Comparison of ENCODE assay signal across 17 cellular contexts in genomic region chr15:73586006-73586654, GRCh38. TPM values are rescaled to one million over a fixed set of nuclear protein-coding genes. Genes with fewer than 3 reads are reported as not detected.
A peak's percentile ranks its signal among the peaks of the same experiment; 100 is the strongest.
DNase-seq lines count a peak whose midpoint lies in the region; TF ChIP-seq lines count a peak whose summit lies in the region.
"Had no signal": no experiment of that assay in that cellular context is flagged by ENCODE, and none has a peak within 500 bp of the region (broad histone marks: within the 10 kb centered on the region; RNA-seq: fewer than 3 reads in every experiment).

No MANE protein-coding gene starts in this region.

- intact Hi-C loops in activated CD4-positive, alpha-beta memory T cell treated with anti-CD3 and anti-CD28 coated beads for 36 hours (cut with micrococcal nuclease), result no loop called here

- peaks cover 54% of the 10 kb centered on the region for H3K4me1 Mint-ChIP-seq in activated CD4-positive, alpha-beta memory T cell treated with anti-CD3 and anti-CD28 coated beads, Interleukin-2, amount 10 ng/mL, durations not matched to agents 7 days and 5 days
- H3K4me1 Mint-ChIP-seq in activated CD4-positive, alpha-beta memory T cell treated with anti-CD3 and anti-CD28 coated beads for 36 hours (ENCODE audit: low read depth), result peaks cover 15% of the 10 kb centered on the region
- H3K4me1 Mint-ChIP-seq in brain (no peaks in the 10 kb centered on the region), osteocyte (ENCODE audit: unreplicated experiment) (peaks cover 14% of the 10 kb centered on the region)

- H3K27me3 Mint-ChIP-seq in activated CD4-positive, alpha-beta memory T cell treated with anti-CD3 and anti-CD28 coated beads, Interleukin-2, amount 10 ng/mL, durations not matched to agents 7 days and 5 days, result no peaks in the 10 kb centered on the region
- no peaks in the 10 kb centered on the region for H3K27me3 Mint-ChIP-seq in activated CD4-positive, alpha-beta memory T cell treated with anti-CD3 and anti-CD28 coated beads for 36 hours
- H3K27me3 Mint-ChIP-seq in brain, result no peaks in the 10 kb centered on the region
- no peaks in the 10 kb centered on the region for H3K27me3 Mint-ChIP-seq in osteocyte (ENCODE audit: unreplicated experiment)

- peak overlapping the region; percentile 64; the same call in 1 of the 2 replicates for H3K27ac ChIP-seq in SK-N-MC

- H3K9me3 ChIP-seq in SK-N-MC (ENCODE audit: low read depth, low read length), result no peaks in the 10 kb centered on the region
- H3K9me3 ChIP-seq: HAP-1, Peyer's patch had no signal

- H3K4me3 Mint-ChIP-seq in activated CD4-positive, alpha-beta memory T cell treated with anti-CD3 and anti-CD28 coated beads, Interleukin-2, amount 10 ng/mL, durations not matched to agents 7 days and 5 days, result no peak overlapping the region
- H3K4me3 Mint-ChIP-seq in activated CD4-positive, alpha-beta memory T cell treated with anti-CD3 and anti-CD28 coated beads for 36 hours, result no peak overlapping the region
- no peak overlapping the region for H3K4me3 Mint-ChIP-seq in brain
- H3K4me3 Mint-ChIP-seq in osteocyte (ENCODE audit: unreplicated experiment), result no peak overlapping the region

- CTCF ChIA-PET in activated CD4-positive, alpha-beta memory T cell treated with anti-CD3 and anti-CD28 coated beads, Interleukin-2, amount 10 ng/mL, durations not matched to agents 7 days and 5 days (lab: Charles Lee), result interaction anchor here (0.8 to 1.7 kb wide), 4 partner anchors 21 to 118 kb away, joined by 4 read pairs; no protein-coding TSS in a partner anchor
- CTCF ChIA-PET in activated CD4-positive, alpha-beta memory T cell treated with anti-CD3 and anti-CD28 coated beads for 36 hours (lab: Charles Lee), result interaction anchor here (0.8 to 2.4 kb wide), 2 partner anchors 26 to 50 kb away, joined by 4 to 10 read pairs; no protein-coding TSS in a partner anchor

- POLR2A ChIA-PET in activated CD4-positive, alpha-beta memory T cell treated with anti-CD3 and anti-CD28 coated beads, Interleukin-2, amount 10 ng/mL, durations not matched to agents 7 days and 5 days (lab: Charles Lee), result interaction anchor here (0.7 to 1.1 kb wide), 2 partner anchors 17 to 48 kb away, joined by 3 read pairs; no protein-coding TSS in a partner anchor
- POLR2A ChIA-PET in activated CD4-positive, alpha-beta memory T cell treated with anti-CD3 and anti-CD28 coated beads for 36 hours (lab: Charles Lee), result no interaction called here

- no peak overlapping the region for H3K4me3 ChIP-seq in SK-N-MC
- H3K4me3 ChIP-seq: HAP-1, Peyer's patch had no signal

- H3K27ac Mint-ChIP-seq in activated CD4-positive, alpha-beta memory T cell treated with anti-CD3 and anti-CD28 coated beads, Interleukin-2, amount 10 ng/mL, durations not matched to agents 7 days and 5 days, result peak overlapping the region; percentile 39
- no peak overlapping the region for H3K27ac Mint-ChIP-seq in activated CD4-positive, alpha-beta memory T cell treated with anti-CD3 and anti-CD28 coated beads for 36 hours
- H3K27ac Mint-ChIP-seq in brain, result peak overlapping the region in 3 of 5 experiments; percentile 22 to 49 (median 48)
- peak overlapping the region; percentile 67 for H3K27ac Mint-ChIP-seq in osteocyte (ENCODE audit: unreplicated experiment)

- H3K36me3 ChIP-seq in SK-N-MC (ENCODE audit: insufficient read depth, low read length), result peaks cover 37% of the 10 kb centered on the region

- H3K9ac ChIP-seq in SK-N-MC (ENCODE audit: insufficient read length), result no peak overlapping the region

- H3K36me3 Mint-ChIP-seq in activated CD4-positive, alpha-beta memory T cell treated with anti-CD3 and anti-CD28 coated beads, Interleukin-2, amount 10 ng/mL, durations not matched to agents 7 days and 5 days (ENCODE audit: low read depth), result peaks cover 58% of the 10 kb centered on the region
- H3K36me3 Mint-ChIP-seq in activated CD4-positive, alpha-beta memory T cell treated with anti-CD3 and anti-CD28 coated beads for 36 hours, result peaks cover 50% of the 10 kb centered on the region
- H3K36me3 Mint-ChIP-seq in brain (peaks cover 81% of the 10 kb centered on the region), osteocyte (ENCODE audit: unreplicated experiment) (peaks cover 56% of the 10 kb centered on the region)

- H3K9me3 Mint-ChIP-seq in activated CD4-positive, alpha-beta memory T cell treated with anti-CD3 and anti-CD28 coated beads, Interleukin-2, amount 10 ng/mL, durations not matched to agents 7 days and 5 days, result no peaks in the 10 kb centered on the region
- no peaks in the 10 kb centered on the region for H3K9me3 Mint-ChIP-seq in activated CD4-positive, alpha-beta memory T cell treated with anti-CD3 and anti-CD28 coated beads for 36 hours
- H3K9me3 Mint-ChIP-seq in brain (no peaks in the 10 kb centered on the region), osteocyte (ENCODE audit: unreplicated experiment) (no peaks in the 10 kb centered on the region)

- no peak for DNase-seq in activated CD4-positive, alpha-beta memory T cell treated with anti-CD3 and anti-CD28 coated beads, Interleukin-2, amount 10 ng/mL, durations not matched to agents 7 days and 5 days
- no peak for DNase-seq in activated CD4-positive, alpha-beta memory T cell treated with anti-CD3 and anti-CD28 coated beads for 36 hours
- DNase-seq in SK-N-MC (ENCODE audit: low read depth, low spot score) (no peak), osteocyte (ENCODE audit: extremely low spot score, unreplicated experiment) (no peak), amygdala (lab: John Stamatoyannopoulos, UW) (no peak), inferior parietal cortex (ENCODE audit: extremely low spot score) (no peak), hypothalamus (lab: John Stamatoyannopoulos, UW) (no peak)
- DNase-seq: C1 segment of cervical spinal cord, DMS53, Karpas-422, NCI-H187 treated with DMSO at 0.1 percent for 48 hours, NCI-H2171, NCI-H446 treated with DMSO at 0.1 percent for 48 hours, NCI-H774, Peyer's patch had no signal

- TF ChIP-seq CTCF in brain (conservative IDR thresholded peaks at IDR 0.05), result no peak
- no peak for TF ChIP-seq CTCF in osteocyte (IDR thresholded peaks at IDR 0.05)

RNA-seq across cellular contexts. Expression of gene NPTN, which starts 47.1 kb away (rescaled TPM):
- total RNA-seq in activated CD4-positive, alpha-beta memory T cell treated with anti-CD3 and anti-CD28 coated beads, Interleukin-2, amount 10 ng/mL, durations not matched to agents 7 days and 5 days, result 10 to 100 TPM; 44.5 to 46.0 TPM
- 10 to 100 TPM; 46.7 to 49.8 TPM for total RNA-seq in activated CD4-positive, alpha-beta memory T cell treated with anti-CD3 and anti-CD28 coated beads for 36 hours
- polyA plus RNA-seq in brain (ENCODE audit: insufficient read depth, low read depth, low replicate concordance), result 102 TPM
- total RNA-seq in osteocyte, result 192 and 194 TPM in 2 replicates
